ENCODE assay signal across 24 cellular contexts in the genomic region with DNA sequence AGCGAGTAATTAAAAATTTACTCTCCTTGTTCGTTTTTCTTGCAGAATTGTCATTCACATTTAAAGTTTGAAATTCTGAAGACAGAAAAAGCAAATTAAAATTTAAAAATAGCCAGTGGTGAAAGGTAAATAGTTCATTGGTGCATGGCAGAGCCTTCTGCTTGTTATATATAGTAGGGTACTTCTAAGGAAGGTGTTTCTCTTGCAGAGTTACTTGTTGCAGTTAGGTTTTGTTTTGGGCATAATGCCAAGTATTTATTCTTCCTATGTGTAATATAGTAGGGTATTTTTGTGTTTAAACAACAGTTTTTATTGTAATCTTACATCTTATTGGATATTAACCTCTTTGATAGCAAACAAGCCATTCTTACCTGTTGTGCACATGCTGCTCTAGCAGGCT.
"Had no signal": no experiment of that assay in that cellular context is flagged by ENCODE, and none has a peak within 500 bp of the region (broad histone marks: within the 10 kb centered on the region; RNA-seq: fewer than 3 reads in every experiment).

No MANE protein-coding gene starts in this region.

- ATAC-seq: Right ventricle myocardium inferior, SK-N-SH treated with all-trans-retinoic acid at 6 μM for 48 hours had no signal

- H3K4me1 ChIP-seq: Peyer's patch had no signal

- DNase-seq: Karpas-422; KG1; MG63; NCI-H1092 treated with DMSO at 0.1 percent for 48 hours; NCI-H1436; NCI-H187; NCI-H2029; NCI-H2081 treated with DMSO at 0.1 percent for 48 hours; NCI-H2171; NCI-H226; NCI-H446; NCI-H510A; NCI-H524 treated with DMSO at 0.1 percent for 48 hours; NCI-H69; NCI-H774; NK-92 treated with Interleukin-12 subunit alpha and Interleukin-12 subunit beta, amount 100 ng/mL, for 24 hours; PC-9; Peyer's patch; SHP77 treated with DMSO at 0.1 percent for 48 hours; SJCRH30 had no signal

- H3K27me3 ChIP-seq: MG63, Peyer's patch, SJCRH30 had no signal

- H3K4me2 ChIP-seq: PC-9 had no signal

- H3K4me3 ChIP-seq: MG63, PC-9, Peyer's patch, SJCRH30 had no signal

- H3K9me3 ChIP-seq: MG63, Peyer's patch, SJCRH30 had no signal

- H3K36me3 ChIP-seq: MG63, Peyer's patch, SJCRH30 had no signal

- H2AFZ ChIP-seq: PC-9 had no signal

- H3K27ac ChIP-seq: HL-60, PC-9, Peyer's patch, SJCRH30 had no signal

- FAIRE-seq: HTR-8/SVneo had no signal
